Comparison of ENCODE assay signal across 11 cellular contexts in genomic region chr22:46012182-46012880, GRCh38. TPM values are rescaled to one million over a fixed set of nuclear protein-coding genes. Genes with fewer than 3 reads are reported as not detected.
A peak's percentile ranks its signal among the peaks of the same experiment; 100 is the strongest.
DNase-seq lines count a peak whose midpoint lies in the region; ATAC-seq and TF ChIP-seq lines count a peak whose summit lies in the region.
"Had no signal": no experiment of that assay in that cellular context is flagged by ENCODE, and none has a peak within 500 bp of the region (broad histone marks: within the 10 kb centered on the region; RNA-seq: fewer than 3 reads in every experiment).

No MANE protein-coding gene starts in this region.

- no peak for TF ChIP-seq EP300 in suprapubic skin (IDR thresholded peaks at IDR 0.05)

- POLR2A ChIA-PET in HEK293 (lab: Yijun Ruan, JAX): interaction anchor here (1.2 to 4.6 kb wide), 4 partner anchors 16 to 58 kb away, joined by 3 to 41 read pairs (median 18); no protein-coding TSS in a partner anchor

- CTCF ChIA-PET in HEK293 (lab: Yijun Ruan, JAX): interaction anchor here (0.6 to 3.3 kb wide), 17 partner anchors 11 to 1953 kb away, joined by 3 to 29 read pairs (median 5); no protein-coding TSS in a partner anchor

- H3K27me3 ChIP-seq in suprapubic skin: no peaks in the 10 kb centered on the region

- TF ChIP-seq CTCF in HEK293 (tag by site-specific recombination; IDR thresholded peaks at IDR 0.05): no peak
- no peak for TF ChIP-seq CTCF in coronary artery (IDR thresholded peaks at IDR 0.05)
- TF ChIP-seq CTCF in mucosa of descending colon (IDR thresholded peaks at IDR 0.05): no peak
- no peak for TF ChIP-seq CTCF in suprapubic skin (IDR thresholded peaks at IDR 0.05)

- H3K9me3 ChIP-seq in HEK293 (ENCODE audit: control insufficient read depth, insufficient read depth, low read depth, low read length) (no peaks in the 10 kb centered on the region), mucosa of descending colon (peaks cover 7% of the 10 kb centered on the region), suprapubic skin (peaks cover 10% of the 10 kb centered on the region)

- ATAC-seq in mucosa of descending colon: no peak

- DNase-seq in coronary artery (ENCODE audit: low spot score) (peak; percentile 76), mucosa of descending colon (peak in 2 of 3 donors; percentile 39 to 51), suprapubic skin (ENCODE audit: low spot score in 2 of 2) (peak; percentile 68 to 72), AG20443 (ENCODE audit: low spot score) (no peak), GOT3 (lab: John Stamatoyannopoulos, UW) (no peak), GM19238 (ENCODE audit: insufficient read length, low spot score) (no peak)
- DNase-seq in stimulated activated CD8-positive, alpha-beta memory T cell treated with anti-CD3 and anti-CD28 coated beads, Interleukin-4, amount 100 ng/mL, for 48 hours: no peak
- DNase-seq: activated gamma-delta T cell; effector CD4-positive, alpha-beta T cell; NCI-H526 treated with DMSO at 0.1 percent for 48 hours had no signal

- TF ChIP-seq POLR2A in suprapubic skin (IDR thresholded peaks at IDR 0.05): no peak

- H3K4me1 ChIP-seq in HEK293 (ENCODE audit: control insufficient read depth, insufficient read depth, low read length) (peaks cover 5% of the 10 kb centered on the region; the same call in 1 of the 2 replicates), mucosa of descending colon (ENCODE audit: low read depth) (peaks cover 11% of the 10 kb centered on the region), suprapubic skin (peaks cover 68% of the 10 kb centered on the region)

- H3K4me3 ChIP-seq in HEK293 (ENCODE audit: low read depth, low read length) (no peak overlapping the region), coronary artery (no peak overlapping the region), mucosa of descending colon (no peak overlapping the region), suprapubic skin (no peak overlapping the region)

- intact Hi-C loops in mucosa of descending colon (cut with DNase I, micrococcal nuclease): loop anchor here in 1 of 2 donors (10.0 kb wide), 1 partner anchor 62 kb away; no protein-coding TSS in a partner anchor

- peak overlapping the region; percentile 88; the same call in 1 of the 2 replicates for H3K27ac ChIP-seq in HEK293 (ENCODE audit: extremely low read depth, low read depth, low read length)
- peak overlapping the region; percentile 96 to 99 for H3K27ac ChIP-seq in coronary artery
- peak overlapping the region; percentile 96 for H3K27ac ChIP-seq in suprapubic skin

- no CpG with 5 or more reads among the region's 13 CpGs for WGBS in suprapubic skin

- no peaks in the 10 kb centered on the region for H3K36me3 ChIP-seq in HEK293 (ENCODE audit: control insufficient read depth in 2 of 2, insufficient read depth in 1 of 2, low read length in 2 of 2)
- H3K36me3 ChIP-seq in mucosa of descending colon (ENCODE audit: low read depth): no peaks in the 10 kb centered on the region
- no peaks in the 10 kb centered on the region for H3K36me3 ChIP-seq in suprapubic skin

TF ChIP-seq in HEK293, 187 proteins besides CTCF, POLR2A, EP300 and RAD21:
- TF ChIP-seq EGR2 (tag by site-specific recombination; IDR thresholded peaks at IDR 0.05; ENCODE audit: low read depth) (no peak), ZNF585B (tag by site-specific recombination; IDR thresholded peaks at IDR 0.05) (no peak)

RNA-seq across cellular contexts. Expression of gene WNT7B, which starts 35.4 kb away (rescaled TPM):
- not detected for total RNA-seq in mucosa of descending colon
- 10 to 100 TPM; 18.7 to 54.4 (median 44.1) TPM for total RNA-seq in suprapubic skin

Comparison
In these comparisons a context has a peak if more than half of its experiments do, and no peak if none do; other contexts are left out.
1. DNase-seq: peak in coronary artery (single experiment), mucosa of descending colon (2 of 3) and suprapubic skin (2 of 2); none in AG20443 (single experiment), GOT3 (single experiment), GM19238 (single experiment) and stimulated activated CD8-positive, alpha-beta memory T cell treated with anti-CD3 and anti-CD28 coated beads, Interleukin-4, amount 100 ng/mL, for 48 hours (single experiment).
2. RNA of gene WNT7B, which starts 35.4 kb away (total RNA-seq): 18.7 to 54.4 TPM in suprapubic skin; not detected in mucosa of descending colon; every median in the first group is over 10 times any median in the second.
3. Peak in every context shown above with its lines, with median percentiles within 50 percentile points of each other: H3K27ac ChIP-seq.